ENCODE assay signal across 8 cellular contexts in genomic region chr2:180124273-180124881, GRCh38.
DNase-seq lines count a peak whose midpoint lies in the region; ATAC-seq and TF ChIP-seq lines count a peak whose summit lies in the region.

No MANE protein-coding gene starts in this region.

- 11 to 12% methylated on average over 6 of the region's 6 CpGs for WGBS in body of pancreas, 2 donors
- 12% methylated on average over 6 of the region's 6 CpGs for WGBS in tibial nerve, 2 donors

- no peaks in the 10 kb centered on the region for H3K9me3 ChIP-seq in body of pancreas
- no peaks in the 10 kb centered on the region for H3K9me3 ChIP-seq in tibial nerve

- no peak for TF ChIP-seq POLR2A in body of pancreas (IDR thresholded peaks at IDR 0.05)
- TF ChIP-seq POLR2A in tibial nerve (IDR thresholded peaks at IDR 0.05), result no peak

- H3K27me3 ChIP-seq in body of pancreas (no peaks in the 10 kb centered on the region), tibial nerve (no peaks in the 10 kb centered on the region)

- H3K27ac ChIP-seq in body of pancreas (no peak overlapping the region), tibial nerve (no peak overlapping the region)

- H3K4me3 ChIP-seq in body of pancreas (no peak overlapping the region), tibial nerve (no peak overlapping the region)

- ATAC-seq in GM19395 (IDR thresholded peaks at IDR 0.05; ENCODE audit: unreplicated experiment) (peak; percentile 81), HG03439 (IDR thresholded peaks at IDR 0.05; ENCODE audit: unreplicated experiment) (peak; percentile 53), body of pancreas (peak; percentile 57)

- H3K4me1 ChIP-seq in body of pancreas (no peaks in the 10 kb centered on the region), tibial nerve (peaks cover 0 to 3% (median 0%) of the 10 kb centered on the region in 4 donors)

- peak; percentile 59 for DNase-seq in DMS153 (lab: John Stamatoyannopoulos, UW)
- peak; percentile 12 for DNase-seq in NCI-H510A (lab: John Stamatoyannopoulos, UW)
- no peak for DNase-seq in body of pancreas
- DNase-seq in iris pigment epithelial cell (ENCODE audit: low read depth), result peak; percentile 51
- peak in 1 of 2 donors; percentile 23 for DNase-seq in tibial nerve (ENCODE audit: low spot score in 2 of 2)
- DNase-seq in T-helper 9 cell, result no peak

- intact Hi-C loops in body of pancreas (cut with DNase I), result loop anchor here (5.0 to 10.0 kb wide), 2 partner anchors 1340 to 1588 kb away; no protein-coding TSS in a partner anchor

- H3K36me3 ChIP-seq in body of pancreas (replicated peaks in 1 of 2; ENCODE audit: insufficient read depth in 1 of 2, low read depth in 2 of 2), result no peaks in the 10 kb centered on the region
- H3K36me3 ChIP-seq in tibial nerve, result no peaks in the 10 kb centered on the region

- TF ChIP-seq EP300 in tibial nerve (IDR thresholded peaks at IDR 0.05), result no peak

- TF ChIP-seq CTCF in body of pancreas (IDR thresholded peaks at IDR 0.05) (peak; percentile 21 to 66 (median 52)), tibial nerve (IDR thresholded peaks at IDR 0.05) (peak; percentile 41 to 59 (median 54))

Comparison
In these comparisons a context has a peak if more than half of its experiments do, and no peak if none do; other contexts are left out.
1. DNase-seq: peak in DMS153 (single experiment), NCI-H510A (single experiment) and iris pigment epithelial cell (single experiment); none in body of pancreas (0 of 4) and T-helper 9 cell (single experiment).
2. Peak in every context shown above with its lines, with median percentiles within 50 percentile points of each other: ATAC-seq.